In genomic region chr16:67969286-67970039, GRCh38 we compare ENCODE assay signal across 8 cellular contexts. TPM values are rescaled to one million over a fixed set of nuclear protein-coding genes. Genes with fewer than 3 reads are reported as not detected.
DNase-seq lines count a peak whose midpoint lies in the region; TF ChIP-seq lines count a peak whose summit lies in the region.

No MANE protein-coding gene starts in this region.

- H3K36me3 ChIP-seq in HUES48 (ENCODE audit: control insufficient read depth, insufficient read depth, low read length) (0 out of 2 replicates have a peak, but pooled peaks cover 2% of the 10 kb centered on the region), mucosa of stomach (ENCODE audit: control insufficient read depth, insufficient read depth, low read length) (no peaks in the 10 kb centered on the region)

- no peaks in the 10 kb centered on the region for H3K27me3 Mint-ChIP-seq in chondrocyte (ENCODE audit: low read depth)

- H3K27ac ChIP-seq in HUES48 (ENCODE audit: low read depth, low read length): no peak overlapping the region

- peak overlapping the region; percentile 100 for H3K4me3 Mint-ChIP-seq in chondrocyte (ENCODE audit: unreplicated experiment)

- DNase-seq in AG10803 (ENCODE audit: low read depth): no peak
- peak; percentile 84 for DNase-seq in chondrocyte (ENCODE audit: low spot score)
- no peak for DNase-seq in AML-193 (lab: John Stamatoyannopoulos, UW)
- no peak for DNase-seq in inferior parietal cortex (ENCODE audit: extremely low spot score)
- no peak for DNase-seq in GM03348 (ENCODE audit: low spot score)
- no peak for DNase-seq in stimulated activated CD4-positive, alpha-beta T cell treated with anti-CD3 and anti-CD28 coated beads, Interleukin-1b, Interleukin-23, amount 100 ng/mL, for 48 hours

- peaks cover 4% of the 10 kb centered on the region for H3K36me3 Mint-ChIP-seq in chondrocyte (ENCODE audit: low read depth)

- TF ChIP-seq CTCF in AG10803 (conservative IDR thresholded peaks at IDR 0.05; ENCODE audit: low read length) (no peak), chondrocyte (IDR thresholded peaks at IDR 0.05) (no peak)

- H3K27me3 ChIP-seq in HUES48 (ENCODE audit: control insufficient read depth, insufficient read depth, low read length): no peaks in the 10 kb centered on the region
- peaks cover 8% of the 10 kb centered on the region for H3K27me3 ChIP-seq in mucosa of stomach (ENCODE audit: control insufficient read depth, insufficient read depth, low read length)

- H3K4me1 Mint-ChIP-seq in chondrocyte (ENCODE audit: low read depth): peaks cover 34% of the 10 kb centered on the region

- H3K4me3 ChIP-seq in AG10803 (ENCODE audit: low read length): peak overlapping the region; percentile 72
- peak overlapping the region; percentile 76; the same call in 1 of the 2 replicates for H3K4me3 ChIP-seq in HUES48 (ENCODE audit: low read depth, low read length)
- no peak overlapping the region for H3K4me3 ChIP-seq in mucosa of stomach (ENCODE audit: low read length)

- no peak overlapping the region for H3K9ac ChIP-seq in HUES48 (ENCODE audit: low read depth, low read length)
- peak overlapping the region; percentile 59 for H3K9ac ChIP-seq in mucosa of stomach (ENCODE audit: low read length)

- H3K9me3 Mint-ChIP-seq in chondrocyte (ENCODE audit: low read depth): no peaks in the 10 kb centered on the region

- H3K9me3 ChIP-seq in HUES48 (ENCODE audit: control insufficient read depth, insufficient read depth, low read length) (no peaks in the 10 kb centered on the region), mucosa of stomach (ENCODE audit: control insufficient read depth, low read length) (no peaks in the 10 kb centered on the region)

- peak overlapping the region; percentile 67 for H3K27ac Mint-ChIP-seq in chondrocyte (ENCODE audit: unreplicated experiment)

- H3K4me1 ChIP-seq in HUES48 (ENCODE audit: control insufficient read depth, insufficient read depth, low read length): peaks cover 19% of the 10 kb centered on the region
- peaks cover 20% of the 10 kb centered on the region for H3K4me1 ChIP-seq in mucosa of stomach (ENCODE audit: control insufficient read depth, insufficient read depth, low read length)

RNA-seq across cellular contexts. Expression of gene SLC12A4, which starts 1.0 kb away (rescaled TPM):
- total RNA-seq in chondrocyte: 117 to 138 TPM (median 132 TPM) in 3 replicates

RNA-seq across cellular contexts. Expression of gene DPEP3, which starts 10.8 kb away (rescaled TPM):
- not detected in 3 replicates for total RNA-seq in chondrocyte

RNA-seq across cellular contexts. Expression of gene LCAT, which starts 25.5 kb away (rescaled TPM):
- total RNA-seq in chondrocyte: 35.8 to 43.1 TPM (median 38.2 TPM) in 3 replicates

RNA-seq across cellular contexts. Expression of gene DPEP2, which starts 29.8 kb away (rescaled TPM):
- not detected in 3 replicates for total RNA-seq in chondrocyte

RNA-seq across cellular contexts. Expression of gene PSMB10, which starts 32.8 kb away (rescaled TPM):
- total RNA-seq in chondrocyte: 30.1 to 43.2 TPM (median 33.9 TPM) in 3 replicates
